8 cellular contexts compared by ENCODE assay signal in genomic region chr5:97142521-97143254, GRCh38. TPM values are rescaled to one million over a fixed set of nuclear protein-coding genes. Genes with fewer than 3 reads are reported as not detected.
DNase-seq lines count a peak whose midpoint lies in the region; ATAC-seq and TF ChIP-seq lines count a peak whose summit lies in the region.

Gene LIX1, minus strand, starts transcription at chr5:97142611. Its CDS starts 35 bp downstream, at chr5:97142576.

- 43 to 47% (median 45%) methylated on average over 6 of the region's 6 CpGs for WGBS in heart left ventricle, 4 donors

- DNase-seq in COLO668 (lab: John Stamatoyannopoulos, UW; ENCODE audit: unreplicated experiment) (peak; percentile 12), NCI-H2171 (lab: John Stamatoyannopoulos, UW) (peak; percentile 47), heart left ventricle (peak in 2 of 5 donors; percentile 21 to 29), progenitor cell of endocrine pancreas (ENCODE audit: low spot score, unreplicated experiment) (no peak)
- peak; percentile 59 for DNase-seq in activated CD8-positive, alpha-beta T cell treated with anti-CD3 and anti-CD28 coated beads, Interleukin-2, amount 10 ng/mL, durations not matched to agents 7 days and 5 days
- DNase-seq in effector CD4-positive, alpha-beta T cell: no peak

- H3K4me3 ChIP-seq in heart left ventricle: no peak within 1 kb of the TSS

- H3K27ac Mint-ChIP-seq in activated CD8-positive, alpha-beta T cell treated with anti-CD3 and anti-CD28 coated beads, Interleukin-2, amount 10 ng/mL, durations not matched to agents 7 days and 5 days: no peak within 1 kb of the TSS
- H3K27ac Mint-ChIP-seq in progenitor cell of endocrine pancreas: peak within 1 kb of the TSS; percentile 18

- H3K4me1 ChIP-seq in heart left ventricle: no peaks in the 10 kb centered on the region

- ATAC-seq in GM18520 (IDR thresholded peaks at IDR 0.05; ENCODE audit: unreplicated experiment) (peak; percentile 50), HG03045 (IDR thresholded peaks at IDR 0.05; ENCODE audit: unreplicated experiment) (peak; percentile 62), heart left ventricle (peak; percentile 72 to 84 (median 76))
- ATAC-seq in activated CD8-positive, alpha-beta T cell treated with anti-CD3 and anti-CD28 coated beads, Interleukin-2, amount 10 ng/mL, durations not matched to agents 7 days and 5 days: peak; percentile 78

- H3K27me3 ChIP-seq in heart left ventricle: no peaks in the 10 kb centered on the region

- no peaks in the 10 kb centered on the region for H3K9me3 ChIP-seq in heart left ventricle

- H3K4me1 Mint-ChIP-seq in activated CD8-positive, alpha-beta T cell treated with anti-CD3 and anti-CD28 coated beads, Interleukin-2, amount 10 ng/mL, durations not matched to agents 7 days and 5 days (ENCODE audit: low read depth): no peaks in the 10 kb centered on the region
- H3K4me1 Mint-ChIP-seq in progenitor cell of endocrine pancreas (ENCODE audit: low read depth): peaks cover 13% of the 10 kb centered on the region

- H3K27me3 Mint-ChIP-seq in activated CD8-positive, alpha-beta T cell treated with anti-CD3 and anti-CD28 coated beads, Interleukin-2, amount 10 ng/mL, durations not matched to agents 7 days and 5 days (ENCODE audit: low read depth): peaks cover 13% of the 10 kb centered on the region
- H3K27me3 Mint-ChIP-seq in progenitor cell of endocrine pancreas: no peaks in the 10 kb centered on the region

- H3K36me3 ChIP-seq in heart left ventricle: no peaks in the 10 kb centered on the region

- POLR2A ChIA-PET in activated CD8-positive, alpha-beta T cell treated with anti-CD3 and anti-CD28 coated beads, Interleukin-2, amount 10 ng/mL, durations not matched to agents 7 days and 5 days (lab: Charles Lee): no interaction called here

- no peaks in the 10 kb centered on the region for H3K36me3 Mint-ChIP-seq in activated CD8-positive, alpha-beta T cell treated with anti-CD3 and anti-CD28 coated beads, Interleukin-2, amount 10 ng/mL, durations not matched to agents 7 days and 5 days (ENCODE audit: low read depth)
- no peaks in the 10 kb centered on the region for H3K36me3 Mint-ChIP-seq in progenitor cell of endocrine pancreas (ENCODE audit: insufficient read depth)

- intact Hi-C loops in heart left ventricle (cut with DNase I): loop anchor here (2.0 to 10.0 kb wide), 8 partner anchors 95 to 275 kb away; no protein-coding TSS in a partner anchor

- H3K4me3 Mint-ChIP-seq in activated CD8-positive, alpha-beta T cell treated with anti-CD3 and anti-CD28 coated beads, Interleukin-2, amount 10 ng/mL, durations not matched to agents 7 days and 5 days: no peak within 1 kb of the TSS
- H3K4me3 Mint-ChIP-seq in progenitor cell of endocrine pancreas (ENCODE audit: low read depth): no peak within 1 kb of the TSS

- H3K9me3 Mint-ChIP-seq in activated CD8-positive, alpha-beta T cell treated with anti-CD3 and anti-CD28 coated beads, Interleukin-2, amount 10 ng/mL, durations not matched to agents 7 days and 5 days (ENCODE audit: insufficient read depth): no peaks in the 10 kb centered on the region
- H3K9me3 Mint-ChIP-seq in progenitor cell of endocrine pancreas (ENCODE audit: low read depth): no peaks in the 10 kb centered on the region

- TF ChIP-seq CTCF in heart left ventricle (IDR thresholded peaks at IDR 0.05) (peak; percentile 30 to 69 (median 58)), progenitor cell of endocrine pancreas (IDR thresholded peaks at IDR 0.05; ENCODE audit: unreplicated experiment) (peak; percentile 60)

- no peak for TF ChIP-seq POLR2A in heart left ventricle (IDR thresholded peaks at IDR 0.05)

- CTCF ChIA-PET in activated CD8-positive, alpha-beta T cell treated with anti-CD3 and anti-CD28 coated beads, Interleukin-2, amount 10 ng/mL, durations not matched to agents 7 days and 5 days (lab: Charles Lee): interaction anchor here (0.8 to 10.3 kb wide), 59 partner anchors 9 to 525 kb away, joined by 3 to 86 read pairs (median 4); partner anchors contain the start of genes ERAP2 and LNPEP

- H3K27ac ChIP-seq in heart left ventricle: no peak within 1 kb of the TSS

RNA-seq across cellular contexts. Expression of gene LIX1, which starts in this region (rescaled TPM):
- not detected for total RNA-seq in activated CD8-positive, alpha-beta T cell treated with anti-CD3 and anti-CD28 coated beads, Interleukin-2, amount 10 ng/mL, durations not matched to agents 7 days and 5 days
- total RNA-seq in heart left ventricle: under 1 TPM in 3 of 9 donors, not detected in 6; 0.12 to 0.33 (median 0.22) TPM
- not detected for polyA plus RNA-seq in heart left ventricle
- 0.31 and 0.47 TPM in 2 replicates for total RNA-seq in progenitor cell of endocrine pancreas

Comparison
In these comparisons a context has a peak if more than half of its experiments do, and no peak if none do; other contexts are left out.
1. Peak in DNase-seq and ATAC-seq in activated CD8-positive, alpha-beta T cell treated with anti-CD3 and anti-CD28 coated beads, Interleukin-2, amount 10 ng/mL, durations not matched to agents 7 days and 5 days; RNA of the gene not detected or under 1 TPM.
2. Peak in ATAC-seq in heart left ventricle; RNA of the gene not detected or under 1 TPM.
3. DNase-seq: peak in COLO668 (single experiment) and NCI-H2171 (single experiment); none in progenitor cell of endocrine pancreas (single experiment) and effector CD4-positive, alpha-beta T cell (single experiment).
4. Peak in every context shown above with its lines, with median percentiles within 50 percentile points of each other: ATAC-seq.